23 cellular contexts compared by ENCODE assay signal in genomic region chr3:60216462-60216861, GRCh38.
"Had no signal": no experiment of that assay in that cellular context is flagged by ENCODE, and none has a peak within 500 bp of the region (broad histone marks: within the 10 kb centered on the region; RNA-seq: fewer than 3 reads in every experiment).

No MANE protein-coding gene starts in this region.

- H3K27me3 ChIP-seq: colonic mucosa, gastroesophageal sphincter, neural progenitor cell, right atrium auricular region, stomach, thyroid gland had no signal

- H3K4me3 ChIP-seq: colonic mucosa, gastroesophageal sphincter, lung, mucosa of descending colon, neural progenitor cell, prostate gland, right atrium auricular region, stomach, thyroid gland had no signal

- H3K9ac ChIP-seq: neural progenitor cell had no signal

- H2AFZ ChIP-seq: neural progenitor cell had no signal

- H3K9me3 ChIP-seq: colonic mucosa, gastroesophageal sphincter, mucosa of descending colon, prostate gland, right atrium auricular region, stomach, thyroid gland had no signal

- H3K36me3 Mint-ChIP-seq: memory B cell; naive B cell; natural killer cell treated with Interleukin-12 subunit alpha and Interleukin-12 subunit beta and Interleukin-15 and Interleukin-18, amount 100 ng/mL, for 72 hours; neural progenitor cell; stimulated activated effector memory CD8-positive, alpha-beta T cell treated with anti-CD3 and anti-CD28 coated beads, Interleukin-12 subunit alpha, Interleukin-12 subunit beta, amount 100 ng/mL, for 72 hours had no signal

- ATAC-seq: esophagus mucosa; gastroesophageal sphincter; mucosa of descending colon; natural killer cell treated with Interleukin-12 subunit alpha and Interleukin-12 subunit beta and Interleukin-15 and Interleukin-18, amount 100 ng/mL, for 72 hours; sciatic nerve; stimulated activated effector memory CD8-positive, alpha-beta T cell treated with anti-CD3 and anti-CD28 coated beads, Interleukin-12 subunit alpha, Interleukin-12 subunit beta, amount 100 ng/mL, for 72 hours had no signal

- H3K9me3 Mint-ChIP-seq: dendritic cell treated with granulocyte-macrophage colony-stimulating factor and Interleukin-4, amounts not matched to agents 40 ng/mL and 50 ng/mL, for 4 days; endodermal cell; memory B cell; naive B cell; natural killer cell treated with Interleukin-12 subunit alpha and Interleukin-12 subunit beta and Interleukin-15 and Interleukin-18, amount 100 ng/mL, for 72 hours; neural progenitor cell; stimulated activated effector memory CD8-positive, alpha-beta T cell treated with anti-CD3 and anti-CD28 coated beads, Interleukin-12 subunit alpha, Interleukin-12 subunit beta, amount 100 ng/mL, for 72 hours had no signal

- H3K4me2 ChIP-seq: neural progenitor cell had no signal

- H3K4me1 ChIP-seq: colonic mucosa, gastroesophageal sphincter, neural progenitor cell, prostate gland, right atrium auricular region, stomach, thyroid gland had no signal

- H3K4me1 Mint-ChIP-seq: memory B cell; naive B cell; neural progenitor cell; stimulated activated effector memory CD8-positive, alpha-beta T cell treated with anti-CD3 and anti-CD28 coated beads, Interleukin-12 subunit alpha, Interleukin-12 subunit beta, amount 100 ng/mL, for 72 hours had no signal

- H3K36me3 ChIP-seq: colonic mucosa, gastroesophageal sphincter, neural progenitor cell, prostate gland, right atrium auricular region, stomach, thyroid gland had no signal

- H3K4me3 Mint-ChIP-seq: dendritic cell treated with granulocyte-macrophage colony-stimulating factor and Interleukin-4, amounts not matched to agents 40 ng/mL and 50 ng/mL, for 4 days; endodermal cell; memory B cell; naive B cell; natural killer cell treated with Interleukin-12 subunit alpha and Interleukin-12 subunit beta and Interleukin-15 and Interleukin-18, amount 100 ng/mL, for 72 hours; neural progenitor cell; stimulated activated effector memory CD8-positive, alpha-beta T cell treated with anti-CD3 and anti-CD28 coated beads, Interleukin-12 subunit alpha, Interleukin-12 subunit beta, amount 100 ng/mL, for 72 hours had no signal

- H3K27ac ChIP-seq: colonic mucosa, epithelial cell of prostate, gastroesophageal sphincter, neural progenitor cell, prostate gland, right atrium auricular region, stomach, thyroid gland had no signal

- H3K27ac Mint-ChIP-seq: dendritic cell treated with granulocyte-macrophage colony-stimulating factor and Interleukin-4, amounts not matched to agents 40 ng/mL and 50 ng/mL, for 4 days; endodermal cell; memory B cell; naive B cell; natural killer cell treated with Interleukin-12 subunit alpha and Interleukin-12 subunit beta and Interleukin-15 and Interleukin-18, amount 100 ng/mL, for 72 hours; neural progenitor cell; stimulated activated effector memory CD8-positive, alpha-beta T cell treated with anti-CD3 and anti-CD28 coated beads, Interleukin-12 subunit alpha, Interleukin-12 subunit beta, amount 100 ng/mL, for 72 hours had no signal

- DNase-seq: colonic mucosa; effector CD8-positive, alpha-beta T cell; endodermal cell; mucosa of descending colon; naive B cell; stimulated activated CD4-positive, alpha-beta T cell treated with anti-CD3 and anti-CD28 coated beads, Interleukin-2, amount 100 ng/mL, for 24 hours; stimulated activated CD4-positive, alpha-beta T cell treated with anti-CD3 and anti-CD28 coated beads, Interleukin-4, amount 100 ng/mL, for 24 hours; stimulated activated naive CD4-positive, alpha-beta T cell treated with Interleukin-2 at 50 U/mL for 16 hours; stomach had no signal

- H3K27me3 Mint-ChIP-seq: dendritic cell treated with granulocyte-macrophage colony-stimulating factor and Interleukin-4, amounts not matched to agents 40 ng/mL and 50 ng/mL, for 4 days; memory B cell; naive B cell; natural killer cell treated with Interleukin-12 subunit alpha and Interleukin-12 subunit beta and Interleukin-15 and Interleukin-18, amount 100 ng/mL, for 72 hours had no signal

- FAIRE-seq: keratinocyte had no signal
